ENCODE assay signal across 29 cellular contexts in genomic region chr2:109147405-109147804, GRCh38.
"Had no signal": no experiment of that assay in that cellular context is flagged by ENCODE, and none has a peak within 500 bp of the region (broad histone marks: within the 10 kb centered on the region; RNA-seq: fewer than 3 reads in every experiment).

No MANE protein-coding gene starts in this region.

- ATAC-seq: left colon; left lung; lower lobe of right lung; naive thymus-derived CD8-positive, alpha-beta T cell; right cardiac atrium; stimulated activated naive B cell treated with anti-CD40 and anti-IgM and Interleukin-4, amounts not matched to agents 10 μg/mL and 1 μg/mL and 100 μg/mL, for 72 hours; stimulated activated naive CD8-positive, alpha-beta T cell treated with anti-CD3 and anti-CD28 coated beads, Interleukin-15, Interleukin-2, amounts not matched to agents 100 U/mL and 50 U/mL, for 24 hours had no signal

- H3K27me3 ChIP-seq: left lung, pancreas, stomach, testis, thyroid gland, transverse colon, upper lobe of left lung, vagina had no signal

- DNase-seq: immature natural killer cell; kidney; left colon; left lung; lower lobe of right lung; mammary epithelial cell; mesenchymal stem cell; naive thymus-derived CD8-positive, alpha-beta T cell; nucleus accumbens; pancreas; posterior cingulate gyrus; retina; right cardiac atrium; stimulated activated CD4-positive, alpha-beta T cell treated with anti-CD3 and anti-CD28 coated beads, Interleukin-12 subunit alpha, Interleukin-12 subunit beta, amount 100 ng/mL, for 4 hours; stimulated activated CD4-positive, alpha-beta T cell treated with anti-CD3 and anti-CD28 coated beads, Interleukin-15, amount 100 ng/mL, for 24 hours; stimulated activated CD4-positive, alpha-beta T cell treated with anti-CD3 and anti-CD28 coated beads, Interleukin-2, amount 100 ng/mL, for 24 hours; stimulated activated CD4-positive, alpha-beta T cell treated with anti-CD3 and anti-CD28 coated beads, Interleukin-4, amount 100 ng/mL, for 1 hour; stimulated activated naive B cell treated with anti-CD40 and anti-IgM and Interleukin-4, amounts not matched to agents 10 μg/mL and 1 μg/mL and 100 μg/mL, for 72 hours; stimulated activated naive CD8-positive, alpha-beta T cell treated with anti-CD3 and anti-CD28 coated beads, Interleukin-15, Interleukin-2, amounts not matched to agents 100 U/mL and 50 U/mL, for 24 hours; stomach; testis; thyroid gland; transverse colon; upper lobe of left lung had no signal

- H3K4me3 ChIP-seq: left lung, lower lobe of right lung, pancreas, prostate gland, skin epidermis, stomach, testis, thyroid gland, transverse colon, upper lobe of left lung, vagina had no signal

- H3K27ac ChIP-seq: left lung, lower lobe of right lung, pancreas, prostate gland, skin epidermis, stomach, testis, thyroid gland, transverse colon, upper lobe of left lung, vagina had no signal

- H3K4me1 Mint-ChIP-seq: neural crest cell had no signal

- H3K36me3 ChIP-seq: left lung, lower lobe of right lung, pancreas, prostate gland, stomach, thyroid gland, transverse colon, upper lobe of left lung, vagina had no signal

- H3K4me3 Mint-ChIP-seq: immature natural killer cell; naive thymus-derived CD8-positive, alpha-beta T cell; nephron; neural crest cell; stimulated activated naive B cell treated with anti-CD40 and anti-IgM and Interleukin-4, amounts not matched to agents 10 μg/mL and 1 μg/mL and 100 μg/mL, for 72 hours had no signal

- H3K4me1 ChIP-seq: left lung, lower lobe of right lung, pancreas, prostate gland, testis, thyroid gland, transverse colon, upper lobe of left lung had no signal

- H3K9me3 Mint-ChIP-seq: immature natural killer cell; naive thymus-derived CD8-positive, alpha-beta T cell; nephron; neural crest cell; stimulated activated naive B cell treated with anti-CD40 and anti-IgM and Interleukin-4, amounts not matched to agents 10 μg/mL and 1 μg/mL and 100 μg/mL, for 72 hours had no signal

- H3K27me3 Mint-ChIP-seq: naive thymus-derived CD8-positive, alpha-beta T cell; stimulated activated naive B cell treated with anti-CD40 and anti-IgM and Interleukin-4, amounts not matched to agents 10 μg/mL and 1 μg/mL and 100 μg/mL, for 72 hours had no signal

- H3K36me3 Mint-ChIP-seq: immature natural killer cell; stimulated activated naive B cell treated with anti-CD40 and anti-IgM and Interleukin-4, amounts not matched to agents 10 μg/mL and 1 μg/mL and 100 μg/mL, for 72 hours had no signal

- H3K27ac Mint-ChIP-seq: immature natural killer cell, nephron had no signal

- H3K9me3 ChIP-seq: left lung, lower lobe of right lung, pancreas, prostate gland, stomach, testis, thyroid gland, transverse colon, upper lobe of left lung, vagina had no signal
